In the genomic region with DNA sequence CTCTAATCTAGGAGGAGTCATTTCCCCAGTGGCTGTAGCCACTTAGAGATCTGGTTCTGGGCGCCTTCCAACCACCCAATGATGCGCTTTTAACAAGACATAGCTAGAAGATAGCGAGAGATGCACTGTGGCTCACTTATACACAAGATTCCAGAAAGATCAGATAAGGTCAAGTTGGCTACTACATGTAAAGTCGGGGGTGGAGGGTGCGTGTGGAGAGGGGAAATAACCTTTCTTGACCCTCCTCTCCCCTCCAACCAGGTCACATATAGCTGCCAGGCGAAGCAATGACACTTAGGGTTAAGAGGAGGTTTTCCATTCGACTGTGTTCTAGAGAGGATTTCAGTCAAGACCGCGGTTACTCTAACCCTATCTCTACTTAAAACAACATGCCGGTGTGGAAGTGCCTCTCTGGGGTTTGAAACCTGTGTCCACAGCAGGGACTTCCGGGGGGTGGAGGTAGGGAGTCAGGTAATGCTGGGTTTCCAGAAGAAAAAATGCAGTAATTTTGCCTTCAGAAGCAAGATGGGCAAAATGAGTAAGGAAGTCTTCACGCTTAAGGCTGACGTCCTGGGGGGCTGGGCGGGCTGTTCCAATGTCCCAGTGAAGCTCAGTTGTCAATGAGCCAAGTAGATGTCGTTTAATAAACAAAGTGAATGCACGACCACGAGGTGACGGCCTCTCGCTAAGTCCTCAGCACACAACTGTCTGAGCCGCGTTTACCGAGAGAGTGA, we compare ENCODE assay signal across 11 cellular contexts. TPM values are rescaled to one million over a fixed set of nuclear protein-coding genes. Genes with fewer than 3 reads are reported as not detected.
DNase-seq lines count a peak whose midpoint lies in the region; ATAC-seq and TF ChIP-seq lines count a peak whose summit lies in the region.
"Had no signal": no experiment of that assay in that cellular context is flagged by ENCODE, and none has a peak within 500 bp of the region (broad histone marks: within the 10 kb centered on the region; RNA-seq: fewer than 3 reads in every experiment).

No MANE protein-coding gene starts in this region.

- H3K4me1 ChIP-seq in naive thymus-derived CD4-positive, alpha-beta T cell (ENCODE audit: control insufficient read depth in 2 of 2, insufficient read depth in 2 of 2, low read length in 2 of 2): peaks cover 6 to 10% of the 10 kb centered on the region in 2 donors

- peak overlapping the region; percentile 89 for H3K4me3 ChIP-seq in HFF-Myc (replicated peaks; ENCODE audit: low read depth, low read length)
- H3K4me3 ChIP-seq in naive thymus-derived CD4-positive, alpha-beta T cell (ENCODE audit: low read length): no peak overlapping the region

- peaks cover 0 to 13% (median 0%) of the 10 kb centered on the region in 5 experiments for H3K9me3 Mint-ChIP-seq in brain
- peaks cover 0 to 57% (median 33%) of the 10 kb centered on the region in 11 donors for H3K9me3 Mint-ChIP-seq in naive thymus-derived CD4-positive, alpha-beta T cell

- no peak for ATAC-seq in naive thymus-derived CD4-positive, alpha-beta T cell
- no peak for ATAC-seq in GM21786 (IDR thresholded peaks at IDR 0.05; ENCODE audit: unreplicated experiment)
- ATAC-seq: right cardiac atrium had no signal

- POLR2A ChIA-PET in naive thymus-derived CD4-positive, alpha-beta T cell (lab: Charles Lee): no interaction called here

- DNase-seq in DMS53 treated with DMSO at 0.1 percent for 48 hours (lab: John Stamatoyannopoulos, UW; ENCODE audit: unreplicated experiment): peak; percentile 53
- no peak for DNase-seq in HFF-Myc (ENCODE audit: extremely low read depth, low read depth)
- DNase-seq in naive thymus-derived CD4-positive, alpha-beta T cell: no peak
- DNase-seq in NCI-H1436 treated with DMSO at 0.1 percent for 48 hours (lab: John Stamatoyannopoulos, UW): no peak
- no peak for DNase-seq in NCI-H1105 (lab: John Stamatoyannopoulos, UW)
- DNase-seq: activated effector memory CD4-positive, alpha-beta T cell treated with Interleukin-2 at 50 U/mL for 16 hours; NCI-H526 treated with DMSO at 0.1 percent for 48 hours had no signal

- CTCF ChIA-PET in naive thymus-derived CD4-positive, alpha-beta T cell (lab: Charles Lee): no interaction called here

- peaks cover 0 to 12% (median 0%) of the 10 kb centered on the region in 3 experiments for H3K9me3 ChIP-seq in naive thymus-derived CD4-positive, alpha-beta T cell (ENCODE audit: control insufficient read depth in 2 of 3, low read length in 3 of 3)

- peaks cover 24 to 65% of the 10 kb centered on the region in 2 donors for H3K27me3 ChIP-seq in naive thymus-derived CD4-positive, alpha-beta T cell (ENCODE audit: control insufficient read depth in 2 of 2, insufficient read depth in 2 of 2, low read length in 2 of 2)

- H3K36me3 Mint-ChIP-seq in brain: no peaks in the 10 kb centered on the region
- H3K36me3 Mint-ChIP-seq in naive thymus-derived CD4-positive, alpha-beta T cell: peaks cover 0 to 13% (median 8%) of the 10 kb centered on the region in 5 donors

- H3K36me3 ChIP-seq in naive thymus-derived CD4-positive, alpha-beta T cell (ENCODE audit: control insufficient read depth in 2 of 3, insufficient read depth in 3 of 3, low read length in 3 of 3): no peaks in the 10 kb centered on the region

- no peak overlapping the region for H3K27ac Mint-ChIP-seq in brain
- peak overlapping the region in 1 of 9 donors; percentile 72 for H3K27ac Mint-ChIP-seq in naive thymus-derived CD4-positive, alpha-beta T cell

- H3K4me3 Mint-ChIP-seq in brain: peak overlapping the region in 4 of 5 experiments; percentile 1 to 89 (median 58)
- peak overlapping the region; percentile 2 to 56 (median 22) for H3K4me3 Mint-ChIP-seq in naive thymus-derived CD4-positive, alpha-beta T cell

- TF ChIP-seq CTCF in HFF-Myc (IDR thresholded peaks at IDR 0.05; ENCODE audit: low read depth, low read length, missing control alignments): no peak
- no peak for TF ChIP-seq CTCF in brain (conservative IDR thresholded peaks at IDR 0.05)

- intact Hi-C loops in naive thymus-derived CD4-positive, alpha-beta T cell (cut with micrococcal nuclease): loop anchor here in 1 of 2 donors (5.0 kb wide), 2 partner anchors 931 to 1634 kb away; partner anchors contain the start of gene POU3F2

- no peak overlapping the region for H3K27ac ChIP-seq in naive thymus-derived CD4-positive, alpha-beta T cell (ENCODE audit: low read depth, low read length)
- H3K27ac ChIP-seq: SK-N-MC had no signal

- peaks cover 21% of the 10 kb centered on the region for H3K4me1 Mint-ChIP-seq in brain
- peaks cover 7 to 44% (median 24%) of the 10 kb centered on the region in 7 donors for H3K4me1 Mint-ChIP-seq in naive thymus-derived CD4-positive, alpha-beta T cell

- H3K27me3 Mint-ChIP-seq in brain: no peaks in the 10 kb centered on the region
- peaks cover 86 to 93% (median 88%) of the 10 kb centered on the region in 5 donors for H3K27me3 Mint-ChIP-seq in naive thymus-derived CD4-positive, alpha-beta T cell

RNA-seq across cellular contexts. Expression of gene SIM1, which starts 1.9 kb away (rescaled TPM):
- polyA plus RNA-seq in brain (ENCODE audit: insufficient read depth, low read depth, low replicate concordance): not detected
- total RNA-seq in naive thymus-derived CD4-positive, alpha-beta T cell: not detected
- polyA plus RNA-seq in naive thymus-derived CD4-positive, alpha-beta T cell: not detected
- total RNA-seq: right cardiac atrium had no signal
- polyA plus RNA-seq: right cardiac atrium had no signal
